26 cellular contexts compared by ENCODE assay signal in genomic region chr12:114846771-114847170, GRCh38.
"Had no signal": no experiment of that assay in that cellular context is flagged by ENCODE, and none has a peak within 500 bp of the region (broad histone marks: within the 10 kb centered on the region; RNA-seq: fewer than 3 reads in every experiment).

No MANE protein-coding gene starts in this region.

- H3K9me3 Mint-ChIP-seq: nephron progenitor cell; neural progenitor cell; stimulated activated memory B cell treated with anti-CD40 and anti-IgM and Interleukin-4, amounts not matched to agents 10 μg/mL and 1 μg/mL and 100 μg/mL, for 72 hours had no signal

- H3K36me3 Mint-ChIP-seq: naive B cell; natural killer cell; neural progenitor cell; stimulated activated memory B cell treated with anti-CD40 and anti-IgM and Interleukin-4, amounts not matched to agents 10 μg/mL and 1 μg/mL and 100 μg/mL, for 72 hours had no signal

- ATAC-seq: heart left ventricle; left cardiac atrium; left lung; lower lobe of right lung; natural killer cell; stimulated activated memory B cell treated with anti-CD40 and anti-IgM and Interleukin-4, amounts not matched to agents 10 μg/mL and 1 μg/mL and 100 μg/mL, for 72 hours; stimulated activated naive CD8-positive, alpha-beta T cell treated with anti-CD3 and anti-CD28 coated beads, Interleukin-15, amount 100 ng/mL, for 72 hours had no signal

- H3K27ac Mint-ChIP-seq: naive B cell; natural killer cell; nephron progenitor cell; neural progenitor cell; progenitor cell of endocrine pancreas; stimulated activated memory B cell treated with anti-CD40 and anti-IgM and Interleukin-4, amounts not matched to agents 10 μg/mL and 1 μg/mL and 100 μg/mL, for 72 hours; stimulated activated naive CD8-positive, alpha-beta T cell treated with anti-CD3 and anti-CD28 coated beads, Interleukin-15, amount 100 ng/mL, for 72 hours had no signal

- H3K4me3 Mint-ChIP-seq: naive B cell; natural killer cell; nephron progenitor cell; neural progenitor cell; stimulated activated memory B cell treated with anti-CD40 and anti-IgM and Interleukin-4, amounts not matched to agents 10 μg/mL and 1 μg/mL and 100 μg/mL, for 72 hours; stimulated activated naive CD8-positive, alpha-beta T cell treated with anti-CD3 and anti-CD28 coated beads, Interleukin-15, amount 100 ng/mL, for 72 hours had no signal

- H3K4me1 Mint-ChIP-seq: naive B cell; natural killer cell; nephron progenitor cell; stimulated activated memory B cell treated with anti-CD40 and anti-IgM and Interleukin-4, amounts not matched to agents 10 μg/mL and 1 μg/mL and 100 μg/mL, for 72 hours; stimulated activated naive CD8-positive, alpha-beta T cell treated with anti-CD3 and anti-CD28 coated beads, Interleukin-15, amount 100 ng/mL, for 72 hours had no signal

- H3K27me3 Mint-ChIP-seq: stimulated activated memory B cell treated with anti-CD40 and anti-IgM and Interleukin-4, amounts not matched to agents 10 μg/mL and 1 μg/mL and 100 μg/mL, for 72 hours; stimulated activated naive CD8-positive, alpha-beta T cell treated with anti-CD3 and anti-CD28 coated beads, Interleukin-15, amount 100 ng/mL, for 72 hours had no signal

- DNase-seq: heart left ventricle; islet precursor cell; left cardiac atrium; left lung; lower lobe of right lung; mammary epithelial cell; mesenchymal stem cell; naive B cell; natural killer cell; nephron progenitor cell; occipital lobe; sigmoid colon; small intestine; stimulated activated CD4-positive, alpha-beta T cell treated with anti-CD3 and anti-CD28 coated beads, Interleukin-1b, Interleukin-23, amount 100 ng/mL, for 48 hours; stimulated activated CD4-positive, alpha-beta T cell treated with anti-CD3 and anti-CD28 coated beads, Interleukin-2, amount 100 ng/mL, for 48 hours; stimulated activated CD4-positive, alpha-beta T cell treated with anti-CD3 and anti-CD28 coated beads, Interleukin-4, amount 100 ng/mL, for 4 hours; stimulated activated CD8-positive, alpha-beta memory T cell treated with anti-CD3 and anti-CD28 coated beads, Interleukin-4, amount 100 ng/mL, for 48 hours; stimulated activated naive CD4-positive, alpha-beta T cell treated with Interleukin-2 at 50 U/mL for 16 hours; stimulated activated naive CD8-positive, alpha-beta T cell treated with anti-CD3 and anti-CD28 coated beads, Interleukin-15, amount 100 ng/mL, for 72 hours; substantia nigra; thyroid gland; transverse colon; upper lobe of left lung had no signal
